In the genomic region with DNA sequence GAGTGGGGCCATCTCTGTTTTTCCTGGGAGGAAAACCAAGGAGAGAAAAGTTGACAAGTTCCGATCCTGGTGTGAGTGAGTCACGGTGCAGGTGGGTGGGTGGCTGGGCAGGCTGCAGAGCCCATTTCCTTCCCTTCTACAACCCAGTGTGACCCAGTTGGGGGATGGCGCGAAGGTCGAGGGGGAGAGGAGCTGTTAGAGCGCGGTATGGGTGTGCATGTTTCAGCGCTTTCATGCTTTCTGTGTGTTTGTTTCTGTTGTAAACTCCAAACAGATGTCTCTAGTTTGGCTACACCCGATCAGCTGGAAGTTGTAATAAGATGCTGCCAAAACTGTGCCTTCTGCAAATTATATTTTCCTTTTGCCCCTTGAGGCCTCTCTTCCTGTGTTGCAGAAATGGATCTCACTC, we compare ENCODE assay signal across 7 cellular contexts. TPM values are rescaled to one million over a fixed set of nuclear protein-coding genes. Genes with fewer than 3 reads are reported as not detected.
A peak's percentile ranks its signal among the peaks of the same experiment; 100 is the strongest.
DNase-seq lines count a peak whose midpoint lies in the region; ATAC-seq and TF ChIP-seq lines count a peak whose summit lies in the region.

No MANE protein-coding gene starts in this region.

- no peaks in the 10 kb centered on the region for H3K9me3 ChIP-seq in spleen

- DNase-seq in GM03348 (ENCODE audit: low spot score) (peak; percentile 59), NCI-H446 treated with DMSO at 0.1 percent for 48 hours (lab: John Stamatoyannopoulos, UW) (peak; percentile 65), fibroblast of gingiva (ENCODE audit: low read depth) (peak; percentile 97), spleen (peak; percentile 86), GOT3 (lab: John Stamatoyannopoulos, UW) (no peak), NCI-H526 treated with DMSO at 0.1 percent for 48 hours (lab: John Stamatoyannopoulos, UW) (no peak)

- WGBS in spleen, 5 donors, result 11 to 27% (median 17%) methylated on average over 9 of the region's 9 CpGs

- peak overlapping the region in 6 of 8 donors; percentile 77 to 94 (median 89) for H3K4me3 ChIP-seq in spleen

- H3K36me3 ChIP-seq in spleen, result peaks cover 0 to 14% (median 0%) of the 10 kb centered on the region in 6 donors

- peaks cover 0 to 11% (median 0%) of the 10 kb centered on the region in 7 donors for H3K27me3 ChIP-seq in spleen (replicated peaks in 1 of 7)

- intact Hi-C loops in spleen (cut with DNase I; ENCODE audit: low total_unique reads), result loop anchor here (10.0 kb wide), 1 partner anchor 265 kb away; no protein-coding TSS in a partner anchor

- TF ChIP-seq POLR2A in spleen (IDR thresholded peaks at IDR 0.05), result peak in 1 of 3 donors; percentile 7

- ATAC-seq in GM19035 (IDR thresholded peaks at IDR 0.05; ENCODE audit: unreplicated experiment), result no peak

- TF ChIP-seq CTCF in spleen (IDR thresholded peaks at IDR 0.05 in 8 of 11, conservative IDR thresholded peaks at IDR 0.05 in 3 of 11), result no peak

- peak overlapping the region; percentile 3 to 98 (median 92) for H3K27ac ChIP-seq in spleen

- H3K4me1 ChIP-seq in spleen, result peaks cover 33 to 97% (median 75%) of the 10 kb centered on the region in 6 donors

RNA-seq across cellular contexts. Expression of gene FAM43A, which starts 3.8 kb away (rescaled TPM):
- 100 to 1,000 TPM in 1 of 7 donors, 10 to 100 TPM in 6; 51.8 to 102 (median 74.0) TPM for total RNA-seq in spleen
- polyA plus RNA-seq in spleen, result 10 to 100 TPM; 16.9 to 62.8 (median 18.6) TPM

RNA-seq across cellular contexts. Expression of gene LSG1, which starts 17.5 kb away (rescaled TPM):
- 10 to 100 TPM; 33.1 to 58.0 (median 44.1) TPM for total RNA-seq in spleen
- polyA plus RNA-seq in spleen, result 10 to 100 TPM; 10.8 to 26.3 (median 15.6) TPM

RNA-seq across cellular contexts. Expression of gene TMEM44, which starts 56.3 kb away (rescaled TPM):
- 10 to 100 TPM; 11.5 to 30.3 (median 21.7) TPM for total RNA-seq in spleen
- 10 to 100 TPM in 2 of 3 donors, 1 to 10 TPM in 1; 5.5 to 23.3 (median 22.4) TPM for polyA plus RNA-seq in spleen

Comparison
In these comparisons a context has a peak if more than half of its experiments do, and no peak if none do; other contexts are left out.
1. DNase-seq: peak in GM03348 (single experiment), NCI-H446 treated with DMSO at 0.1 percent for 48 hours (single experiment), fibroblast of gingiva (single experiment) and spleen (single experiment); none in GOT3 (single experiment) and NCI-H526 treated with DMSO at 0.1 percent for 48 hours (single experiment).